ENCODE assay signal across 1 cellular context in the genomic region with DNA sequence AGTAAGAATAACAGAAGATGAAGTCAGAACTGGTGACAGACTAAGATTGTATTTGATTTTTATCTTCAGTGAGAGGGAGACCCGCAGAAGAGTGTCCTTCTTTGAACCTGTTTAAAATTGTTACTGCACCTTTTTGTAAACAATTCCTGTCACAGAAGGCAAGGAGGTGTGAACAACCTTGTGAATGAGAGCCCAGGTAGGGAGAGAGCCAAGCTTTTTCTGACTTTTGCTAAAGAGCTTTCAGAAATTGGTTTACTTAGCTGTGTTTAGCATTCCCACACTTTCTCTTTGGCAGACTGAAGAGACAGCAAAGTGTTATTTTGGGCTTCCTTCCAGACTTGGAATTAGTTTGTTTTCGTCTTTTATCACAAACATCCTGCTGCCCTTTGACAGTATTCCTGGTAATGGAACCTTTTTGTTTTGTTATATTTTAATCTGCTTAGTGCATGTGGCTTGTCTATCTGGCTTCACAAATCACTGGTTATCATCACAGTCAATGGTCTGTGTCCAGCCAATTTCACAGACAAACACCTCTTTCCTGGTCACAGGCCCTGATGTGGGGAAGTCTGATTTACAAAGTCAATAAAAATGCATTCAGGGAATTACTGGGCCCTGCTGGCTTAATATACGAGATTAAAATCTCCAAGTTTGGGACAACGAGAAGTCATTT.
TF ChIP-seq lines count a peak whose summit lies in the region.

No MANE protein-coding gene starts in this region.

TF ChIP-seq in HEK293, 187 proteins besides CTCF, POLR2A, EP300 and RAD21 (continued from another document and continues in another):
- TF ChIP-seq ZNF561 (tag by site-specific recombination; IDR thresholded peaks at IDR 0.05; ENCODE audit: borderline replicate concordance): peak; percentile 88; the same call in 1 of the 2 replicates
- TF ChIP-seq ZNF677 (tag by site-specific recombination; IDR thresholded peaks at IDR 0.05): no peak
- TF ChIP-seq MEIS1 (CRISPR knock-in tag; IDR thresholded peaks at IDR 0.05; ENCODE audit: borderline replicate concordance): no peak
- TF ChIP-seq, protein P1, sequence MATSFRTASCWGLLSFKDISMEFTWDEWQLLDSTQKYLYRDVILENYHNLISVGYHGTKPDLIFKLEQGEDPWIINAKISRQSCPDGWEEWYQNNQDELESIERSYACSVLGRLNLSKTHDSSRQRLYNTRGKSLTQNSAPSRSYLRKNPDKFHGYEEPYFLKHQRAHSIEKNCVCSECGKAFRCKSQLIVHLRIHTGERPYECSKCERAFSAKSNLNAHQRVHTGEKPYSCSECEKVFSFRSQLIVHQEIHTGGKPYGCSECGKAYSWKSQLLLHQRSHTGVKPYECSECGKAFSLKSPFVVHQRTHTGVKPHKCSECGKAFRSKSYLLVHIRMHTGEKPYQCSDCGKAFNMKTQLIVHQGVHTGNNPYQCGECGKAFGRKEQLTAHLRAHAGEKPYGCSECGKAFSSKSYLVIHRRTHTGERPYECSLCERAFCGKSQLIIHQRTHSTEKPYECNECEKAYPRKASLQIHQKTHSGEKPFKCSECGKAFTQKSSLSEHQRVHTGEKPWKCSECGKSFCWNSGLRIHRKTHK (tag by site-specific recombination; IDR thresholded peaks at IDR 0.05): no peak
- no peak for TF ChIP-seq ZNF48 (tag by site-specific recombination; IDR thresholded peaks at IDR 0.05)
- peak; percentile 59; the same call in 1 of the 2 replicates for TF ChIP-seq ZNF324 (tag by site-specific recombination; IDR thresholded peaks at IDR 0.05)
- TF ChIP-seq, protein P2, sequence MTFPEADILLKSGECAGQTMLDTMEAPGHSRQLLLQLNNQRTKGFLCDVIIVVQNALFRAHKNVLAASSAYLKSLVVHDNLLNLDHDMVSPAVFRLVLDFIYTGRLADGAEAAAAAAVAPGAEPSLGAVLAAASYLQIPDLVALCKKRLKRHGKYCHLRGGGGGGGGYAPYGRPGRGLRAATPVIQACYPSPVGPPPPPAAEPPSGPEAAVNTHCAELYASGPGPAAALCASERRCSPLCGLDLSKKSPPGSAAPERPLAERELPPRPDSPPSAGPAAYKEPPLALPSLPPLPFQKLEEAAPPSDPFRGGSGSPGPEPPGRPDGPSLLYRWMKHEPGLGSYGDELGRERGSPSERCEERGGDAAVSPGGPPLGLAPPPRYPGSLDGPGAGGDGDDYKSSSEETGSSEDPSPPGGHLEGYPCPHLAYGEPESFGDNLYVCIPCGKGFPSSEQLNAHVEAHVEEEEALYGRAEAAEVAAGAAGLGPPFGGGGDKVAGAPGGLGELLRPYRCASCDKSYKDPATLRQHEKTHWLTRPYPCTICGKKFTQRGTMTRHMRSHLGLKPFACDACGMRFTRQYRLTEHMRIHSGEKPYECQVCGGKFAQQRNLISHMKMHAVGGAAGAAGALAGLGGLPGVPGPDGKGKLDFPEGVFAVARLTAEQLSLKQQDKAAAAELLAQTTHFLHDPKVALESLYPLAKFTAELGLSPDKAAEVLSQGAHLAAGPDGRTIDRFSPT (tag by site-specific recombination; IDR thresholded peaks at IDR 0.05): no peak
- TF ChIP-seq ZSCAN30 (tag by site-specific recombination; IDR thresholded peaks at IDR 0.05): peak; percentile 84
- TF ChIP-seq, protein P3, sequence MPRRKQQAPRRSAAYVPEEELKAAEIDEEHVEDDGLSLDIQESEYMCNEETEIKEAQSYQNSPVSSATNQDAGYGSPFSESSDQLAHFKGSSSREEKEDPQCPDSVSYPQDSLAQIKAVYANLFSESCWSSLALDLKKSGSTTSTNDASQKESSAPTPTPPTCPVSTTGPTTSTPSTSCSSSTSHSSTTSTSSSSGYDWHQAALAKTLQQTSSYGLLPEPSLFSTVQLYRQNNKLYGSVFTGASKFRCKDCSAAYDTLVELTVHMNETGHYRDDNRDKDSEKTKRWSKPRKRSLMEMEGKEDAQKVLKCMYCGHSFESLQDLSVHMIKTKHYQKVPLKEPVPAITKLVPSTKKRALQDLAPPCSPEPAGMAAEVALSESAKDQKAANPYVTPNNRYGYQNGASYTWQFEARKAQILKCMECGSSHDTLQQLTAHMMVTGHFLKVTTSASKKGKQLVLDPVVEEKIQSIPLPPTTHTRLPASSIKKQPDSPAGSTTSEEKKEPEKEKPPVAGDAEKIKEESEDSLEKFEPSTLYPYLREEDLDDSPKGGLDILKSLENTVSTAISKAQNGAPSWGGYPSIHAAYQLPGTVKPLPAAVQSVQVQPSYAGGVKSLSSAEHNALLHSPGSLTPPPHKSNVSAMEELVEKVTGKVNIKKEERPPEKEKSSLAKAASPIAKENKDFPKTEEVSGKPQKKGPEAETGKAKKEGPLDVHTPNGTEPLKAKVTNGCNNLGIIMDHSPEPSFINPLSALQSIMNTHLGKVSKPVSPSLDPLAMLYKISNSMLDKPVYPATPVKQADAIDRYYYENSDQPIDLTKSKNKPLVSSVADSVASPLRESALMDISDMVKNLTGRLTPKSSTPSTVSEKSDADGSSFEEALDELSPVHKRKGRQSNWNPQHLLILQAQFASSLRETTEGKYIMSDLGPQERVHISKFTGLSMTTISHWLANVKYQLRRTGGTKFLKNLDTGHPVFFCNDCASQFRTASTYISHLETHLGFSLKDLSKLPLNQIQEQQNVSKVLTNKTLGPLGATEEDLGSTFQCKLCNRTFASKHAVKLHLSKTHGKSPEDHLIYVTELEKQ (tag by site-specific recombination; IDR thresholded peaks at IDR 0.05; ENCODE audit: borderline replicate concordance): peak; percentile 98
- TF ChIP-seq ZNF37A (tag by site-specific recombination; IDR thresholded peaks at IDR 0.05): no peak
- TF ChIP-seq HOXA7 (CRISPR knock-in tag; IDR thresholded peaks at IDR 0.05; ENCODE audit: borderline replicate concordance): no peak
- TF ChIP-seq ZNF157 (tag by site-specific recombination; IDR thresholded peaks at IDR 0.05): no peak
- peak; percentile 50; the same call in 1 of the 2 replicates for TF ChIP-seq KLF16 (tag by site-specific recombination; IDR thresholded peaks at IDR 0.05)
- TF ChIP-seq ZNF23 (tag by site-specific recombination; IDR thresholded peaks at IDR 0.05; ENCODE audit: borderline replicate concordance): no peak
- TF ChIP-seq GLIS1 (tag by site-specific recombination; IDR thresholded peaks at IDR 0.05): peak; percentile 57
- peak; percentile 100 for TF ChIP-seq GFI1B (tag by site-specific recombination; IDR thresholded peaks at IDR 0.05)
- no peak for TF ChIP-seq ZNF169 (tag by site-specific recombination; IDR thresholded peaks at IDR 0.05)
- TF ChIP-seq ZNF585B (tag by site-specific recombination; IDR thresholded peaks at IDR 0.05): no peak
- no peak for TF ChIP-seq ZNF785 (tag by site-specific recombination; IDR thresholded peaks at IDR 0.05)
- TF ChIP-seq, protein P4, sequence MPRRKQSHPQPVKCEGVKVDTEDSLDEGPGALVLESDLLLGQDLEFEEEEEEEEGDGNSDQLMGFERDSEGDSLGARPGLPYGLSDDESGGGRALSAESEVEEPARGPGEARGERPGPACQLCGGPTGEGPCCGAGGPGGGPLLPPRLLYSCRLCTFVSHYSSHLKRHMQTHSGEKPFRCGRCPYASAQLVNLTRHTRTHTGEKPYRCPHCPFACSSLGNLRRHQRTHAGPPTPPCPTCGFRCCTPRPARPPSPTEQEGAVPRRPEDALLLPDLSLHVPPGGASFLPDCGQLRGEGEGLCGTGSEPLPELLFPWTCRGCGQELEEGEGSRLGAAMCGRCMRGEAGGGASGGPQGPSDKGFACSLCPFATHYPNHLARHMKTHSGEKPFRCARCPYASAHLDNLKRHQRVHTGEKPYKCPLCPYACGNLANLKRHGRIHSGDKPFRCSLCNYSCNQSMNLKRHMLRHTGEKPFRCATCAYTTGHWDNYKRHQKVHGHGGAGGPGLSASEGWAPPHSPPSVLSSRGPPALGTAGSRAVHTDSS (tag by site-specific recombination; IDR thresholded peaks at IDR 0.05): peak; percentile 13; the same call in 1 of the 2 replicates
- TF ChIP-seq ZNF19 (tag by site-specific recombination; IDR thresholded peaks at IDR 0.05; ENCODE audit: low read depth): no peak
- no peak for TF ChIP-seq ZNF311 (tag by site-specific recombination; IDR thresholded peaks at IDR 0.05; ENCODE audit: borderline replicate concordance)
- no peak for TF ChIP-seq ZNF600 (tag by site-specific recombination; IDR thresholded peaks at IDR 0.05)
- no peak for TF ChIP-seq ZNF610 (tag by site-specific recombination; IDR thresholded peaks at IDR 0.05; ENCODE audit: borderline replicate concordance)
- TF ChIP-seq, protein P5, sequence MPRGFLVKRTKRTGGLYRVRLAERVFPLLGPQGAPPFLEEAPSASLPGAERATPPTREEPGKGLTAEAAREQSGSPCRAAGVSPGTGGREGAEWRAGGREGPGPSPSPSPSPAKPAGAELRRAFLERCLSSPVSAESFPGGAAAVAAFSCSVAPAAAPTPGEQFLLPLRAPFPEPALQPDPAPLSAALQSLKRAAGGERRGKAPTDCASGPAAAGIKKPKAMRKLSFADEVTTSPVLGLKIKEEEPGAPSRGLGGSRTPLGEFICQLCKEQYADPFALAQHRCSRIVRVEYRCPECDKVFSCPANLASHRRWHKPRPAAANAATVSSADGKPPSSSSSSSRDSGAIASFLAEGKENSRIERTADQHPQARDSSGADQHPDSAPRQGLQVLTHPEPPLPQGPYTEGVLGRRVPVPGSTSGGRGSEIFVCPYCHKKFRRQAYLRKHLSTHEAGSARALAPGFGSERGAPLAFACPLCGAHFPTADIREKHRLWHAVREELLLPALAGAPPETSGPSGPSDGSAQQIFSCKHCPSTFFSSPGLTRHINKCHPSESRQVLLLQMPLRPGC (tag by site-specific recombination; IDR thresholded peaks at IDR 0.05): no peak; the same call in none of the 2 replicates
- peak; percentile 21; the same call in 1 of the 2 replicates for TF ChIP-seq ZIC2 (tag by site-specific recombination; IDR thresholded peaks at IDR 0.05)
- TF ChIP-seq, protein P6, sequence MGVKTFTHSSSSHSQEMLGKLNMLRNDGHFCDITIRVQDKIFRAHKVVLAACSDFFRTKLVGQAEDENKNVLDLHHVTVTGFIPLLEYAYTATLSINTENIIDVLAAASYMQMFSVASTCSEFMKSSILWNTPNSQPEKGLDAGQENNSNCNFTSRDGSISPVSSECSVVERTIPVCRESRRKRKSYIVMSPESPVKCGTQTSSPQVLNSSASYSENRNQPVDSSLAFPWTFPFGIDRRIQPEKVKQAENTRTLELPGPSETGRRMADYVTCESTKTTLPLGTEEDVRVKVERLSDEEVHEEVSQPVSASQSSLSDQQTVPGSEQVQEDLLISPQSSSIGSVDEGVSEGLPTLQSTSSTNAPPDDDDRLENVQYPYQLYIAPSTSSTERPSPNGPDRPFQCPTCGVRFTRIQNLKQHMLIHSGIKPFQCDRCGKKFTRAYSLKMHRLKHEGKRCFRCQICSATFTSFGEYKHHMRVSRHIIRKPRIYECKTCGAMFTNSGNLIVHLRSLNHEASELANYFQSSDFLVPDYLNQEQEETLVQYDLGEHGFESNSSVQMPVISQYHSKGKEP (tag by site-specific recombination; IDR thresholded peaks at IDR 0.05): peak; percentile 95
- TF ChIP-seq REPIN1 (tag by site-specific recombination; IDR thresholded peaks at IDR 0.05; ENCODE audit: low read depth): no peak
- no peak for TF ChIP-seq ZNF223 (tag by site-specific recombination; IDR thresholded peaks at IDR 0.05)
- no peak for TF ChIP-seq ZNF404 (tag by site-specific recombination; IDR thresholded peaks at IDR 0.05)
- TF ChIP-seq KLF10 (tag by site-specific recombination; IDR thresholded peaks at IDR 0.05): peak; percentile 87
- TF ChIP-seq, protein P7, sequence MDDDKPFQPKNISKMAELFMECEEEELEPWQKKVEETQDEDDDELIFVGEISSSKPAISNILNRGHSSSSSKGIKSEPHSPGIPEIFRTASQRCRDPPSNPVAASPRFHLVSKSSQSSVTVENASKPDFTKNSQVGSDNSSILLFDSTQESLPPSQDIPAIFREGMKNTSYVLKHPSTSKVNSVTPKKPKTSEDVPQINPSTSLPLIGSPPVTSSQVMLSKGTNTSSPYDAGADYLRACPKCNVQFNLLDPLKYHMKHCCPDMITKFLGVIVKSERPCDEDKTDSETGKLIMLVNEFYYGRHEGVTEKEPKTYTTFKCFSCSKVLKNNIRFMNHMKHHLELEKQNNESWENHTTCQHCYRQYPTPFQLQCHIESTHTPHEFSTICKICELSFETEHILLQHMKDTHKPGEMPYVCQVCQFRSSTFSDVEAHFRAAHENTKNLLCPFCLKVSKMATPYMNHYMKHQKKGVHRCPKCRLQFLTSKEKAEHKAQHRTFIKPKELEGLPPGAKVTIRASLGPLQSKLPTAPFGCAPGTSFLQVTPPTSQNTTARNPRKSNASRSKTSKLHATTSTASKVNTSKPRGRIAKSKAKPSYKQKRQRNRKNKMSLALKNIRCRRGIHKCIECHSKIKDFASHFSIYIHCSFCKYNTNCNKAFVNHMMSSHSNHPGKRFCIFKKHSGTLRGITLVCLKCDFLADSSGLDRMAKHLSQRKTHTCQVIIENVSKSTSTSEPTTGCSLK (tag by site-specific recombination; IDR thresholded peaks at IDR 0.05): no peak
- TF ChIP-seq, protein P8, sequence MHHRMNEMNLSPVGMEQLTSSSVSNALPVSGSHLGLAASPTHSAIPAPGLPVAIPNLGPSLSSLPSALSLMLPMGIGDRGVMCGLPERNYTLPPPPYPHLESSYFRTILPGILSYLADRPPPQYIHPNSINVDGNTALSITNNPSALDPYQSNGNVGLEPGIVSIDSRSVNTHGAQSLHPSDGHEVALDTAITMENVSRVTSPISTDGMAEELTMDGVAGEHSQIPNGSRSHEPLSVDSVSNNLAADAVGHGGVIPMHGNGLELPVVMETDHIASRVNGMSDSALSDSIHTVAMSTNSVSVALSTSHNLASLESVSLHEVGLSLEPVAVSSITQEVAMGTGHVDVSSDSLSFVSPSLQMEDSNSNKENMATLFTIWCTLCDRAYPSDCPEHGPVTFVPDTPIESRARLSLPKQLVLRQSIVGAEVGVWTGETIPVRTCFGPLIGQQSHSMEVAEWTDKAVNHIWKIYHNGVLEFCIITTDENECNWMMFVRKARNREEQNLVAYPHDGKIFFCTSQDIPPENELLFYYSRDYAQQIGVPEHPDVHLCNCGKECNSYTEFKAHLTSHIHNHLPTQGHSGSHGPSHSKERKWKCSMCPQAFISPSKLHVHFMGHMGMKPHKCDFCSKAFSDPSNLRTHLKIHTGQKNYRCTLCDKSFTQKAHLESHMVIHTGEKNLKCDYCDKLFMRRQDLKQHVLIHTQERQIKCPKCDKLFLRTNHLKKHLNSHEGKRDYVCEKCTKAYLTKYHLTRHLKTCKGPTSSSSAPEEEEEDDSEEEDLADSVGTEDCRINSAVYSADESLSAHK (tag by site-specific recombination; IDR thresholded peaks at IDR 0.05): peak; percentile 94
- no peak; the same call in 1 of the 2 replicates for TF ChIP-seq ZNF664 (tag by site-specific recombination; IDR thresholded peaks at IDR 0.05)
- TF ChIP-seq YY2 (tag by site-specific recombination; IDR thresholded peaks at IDR 0.05): no peak; the same call in 1 of the 2 replicates
- TF ChIP-seq ZNF560 (tag by site-specific recombination; IDR thresholded peaks at IDR 0.05; ENCODE audit: borderline replicate concordance): no peak
- TF ChIP-seq ZNF654 (tag by site-specific recombination; IDR thresholded peaks at IDR 0.05; ENCODE audit: low read depth): no peak; the same call in none of the 2 replicates
